In the genomic region with DNA sequence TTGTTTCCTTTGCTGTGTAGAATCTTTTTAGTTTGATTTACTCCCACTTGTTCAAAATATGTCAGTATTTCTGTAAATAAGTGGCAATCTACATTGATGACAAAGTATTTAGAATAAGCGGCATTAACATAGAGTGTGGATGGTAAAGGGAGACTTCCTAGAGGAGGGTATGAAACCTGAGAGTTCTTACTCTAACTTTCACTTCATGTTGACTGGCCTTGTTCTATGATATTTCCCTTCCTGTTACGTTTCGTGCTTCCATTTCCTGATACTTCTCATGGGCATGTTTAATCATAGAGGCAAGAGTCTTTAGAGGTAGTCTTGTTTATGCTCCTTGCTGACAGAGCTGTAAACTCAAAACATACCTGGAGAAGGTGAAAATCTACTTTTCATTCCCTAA, we compare ENCODE assay signal across 16 cellular contexts.
A peak's percentile ranks its signal among the peaks of the same experiment; 100 is the strongest.
DNase-seq lines count a peak whose midpoint lies in the region; ATAC-seq and TF ChIP-seq lines count a peak whose summit lies in the region.
"Had no signal": no experiment of that assay in that cellular context is flagged by ENCODE, and none has a peak within 500 bp of the region (broad histone marks: within the 10 kb centered on the region; RNA-seq: fewer than 3 reads in every experiment).

No MANE protein-coding gene starts in this region.

- no peak overlapping the region for H3K4me2 ChIP-seq in neuronal stem cell (ENCODE audit: insufficient read depth, low read length, poor library complexity, severe bottlenecking)
- H3K4me2 ChIP-seq: hepatocyte had no signal

- H3K4ac ChIP-seq in neuronal stem cell (ENCODE audit: low read length), result no peak overlapping the region

- H3K36me3 ChIP-seq in thyroid gland (no peaks in the 10 kb centered on the region), neuronal stem cell (replicated peaks in 1 of 2; ENCODE audit: control insufficient read depth in 2 of 2, insufficient read depth in 2 of 2, low read length in 2 of 2) (no peaks in the 10 kb centered on the region)
- H3K36me3 ChIP-seq: adrenal gland, pancreas had no signal

- H3K9me3 Mint-ChIP-seq in memory B cell, result no peaks in the 10 kb centered on the region

- no peak overlapping the region for H4K8ac ChIP-seq in neuronal stem cell (ENCODE audit: low read depth, low read length)

- H3K23ac ChIP-seq in neuronal stem cell (ENCODE audit: low read depth, low read length, poor library complexity), result no peak overlapping the region

- peak overlapping the region; percentile 62 for H3K4me3 Mint-ChIP-seq in memory B cell

- no peak overlapping the region for H4K91ac ChIP-seq in neuronal stem cell (ENCODE audit: low read depth, low read length, poor library complexity)

- H3K9ac ChIP-seq in neuronal stem cell (ENCODE audit: low read depth, low read length, poor library complexity), result no peak overlapping the region

- no peaks in the 10 kb centered on the region for H3K36me3 Mint-ChIP-seq in memory B cell

- TF ChIP-seq POLR2A in thyroid gland (IDR thresholded peaks at IDR 0.05), result no peak

- DNase-seq in NCI-H2029 (lab: John Stamatoyannopoulos, UW) (peak; percentile 0), NCI-H2029 treated with DMSO at 0.1 percent for 48 hours (lab: John Stamatoyannopoulos, UW) (no peak), memory B cell (ENCODE audit: low spot score in 2 of 2) (no peak), thyroid gland (no peak), Kasumi-1 (lab: John Stamatoyannopoulos, UW) (no peak), neuronal stem cell (ENCODE audit: low spot score) (no peak)
- DNase-seq: activated CD8-positive, alpha-beta memory T cell treated with anti-CD3 and anti-CD28 coated beads for 24 hours; adrenal gland; mesendoderm; NCI-H1105 treated with DMSO at 0.1 percent for 48 hours; pancreas; stimulated activated naive CD4-positive, alpha-beta T cell treated with Interleukin-2 at 50 U/mL for 16 hours had no signal

- H2AFZ ChIP-seq in neuronal stem cell (ENCODE audit: low read length), result no peak overlapping the region
- H2AFZ ChIP-seq: hepatocyte had no signal

- 69 to 75% methylated on average over 3 of the region's 3 CpGs for WGBS in thyroid gland, 2 donors
- no CpG with 5 or more reads among the region's 3 CpGs for WGBS in neuronal stem cell (ENCODE audit: extremely low coverage in 2 of 2, insufficient read length in 2 of 2, insufficient replicate concordance in 1 of 2), 2 donors

- no peaks in the 10 kb centered on the region for H3K4me1 ChIP-seq in thyroid gland
- H3K4me1 ChIP-seq in neuronal stem cell (ENCODE audit: control insufficient read depth in 2 of 2, insufficient read depth in 1 of 2, low read depth in 1 of 2, low read length in 2 of 2), result no peaks in the 10 kb centered on the region
- H3K4me1 ChIP-seq: adrenal gland, pancreas had no signal

- H3K27me3 Mint-ChIP-seq in memory B cell, result no peaks in the 10 kb centered on the region

- no peak overlapping the region for H2BK5ac ChIP-seq in neuronal stem cell (ENCODE audit: low read length)

- H3K4me3 ChIP-seq in thyroid gland (replicated peaks in 1 of 3) (no peak overlapping the region), neuronal stem cell (ENCODE audit: low read length in 2 of 2) (no peak overlapping the region)
- H3K4me3 ChIP-seq: adrenal gland, hepatocyte, pancreas had no signal

- H3K27me3 ChIP-seq in thyroid gland, result no peaks in the 10 kb centered on the region
- no peaks in the 10 kb centered on the region for H3K27me3 ChIP-seq in neuronal stem cell (ENCODE audit: control insufficient read depth in 3 of 3, insufficient read depth in 3 of 3, low read depth in 1 of 3, low read length in 3 of 3)
- H3K27me3 ChIP-seq: adrenal gland, hepatocyte, pancreas had no signal

- H3K18ac ChIP-seq in neuronal stem cell (ENCODE audit: low read length), result no peak overlapping the region

- H3K27ac ChIP-seq in thyroid gland (no peak overlapping the region), neuronal stem cell (replicated peaks; ENCODE audit: low read length) (no peak overlapping the region)
- H3K27ac ChIP-seq: 22Rv1, adrenal gland, hepatocyte, pancreas had no signal

- H3K9me3 ChIP-seq in thyroid gland (no peaks in the 10 kb centered on the region), neuronal stem cell (replicated peaks in 1 of 2; ENCODE audit: control insufficient read depth in 2 of 2, insufficient read depth in 1 of 2, low read depth in 1 of 2, low read length in 2 of 2) (no peaks in the 10 kb centered on the region)
- H3K9me3 ChIP-seq: adrenal gland, pancreas had no signal

- no peak for TF ChIP-seq CTCF in thyroid gland (IDR thresholded peaks at IDR 0.05)

- H3K27ac Mint-ChIP-seq in memory B cell, result peak overlapping the region; percentile 74

- intact Hi-C loops in thyroid gland (cut with DNase I), result no loop called here

- no peak overlapping the region for H2BK120ac ChIP-seq in neuronal stem cell (ENCODE audit: low read depth, low read length)

- H3K14ac ChIP-seq in neuronal stem cell (ENCODE audit: low read length), result no peak overlapping the region

- peaks cover 3% of the 10 kb centered on the region for H3K4me1 Mint-ChIP-seq in memory B cell

- H2BK12ac ChIP-seq in neuronal stem cell (ENCODE audit: low read length), result no peak overlapping the region

- H3K79me1 ChIP-seq in neuronal stem cell (ENCODE audit: low read depth, low read length), result no peaks in the 10 kb centered on the region

- H2AK5ac ChIP-seq in neuronal stem cell (ENCODE audit: low read depth, low read length), result no peak overlapping the region

- ATAC-seq in HG02610 (IDR thresholded peaks at IDR 0.05; ENCODE audit: unreplicated experiment) (peak; percentile 60), HG03280 (IDR thresholded peaks at IDR 0.05; ENCODE audit: unreplicated experiment) (peak; percentile 76), memory B cell (ENCODE audit: low read depth) (peak; percentile 69)
- ATAC-seq: pancreas had no signal

- no peak overlapping the region for H2BK15ac ChIP-seq in neuronal stem cell (ENCODE audit: low read length)
